In the genomic region with DNA sequence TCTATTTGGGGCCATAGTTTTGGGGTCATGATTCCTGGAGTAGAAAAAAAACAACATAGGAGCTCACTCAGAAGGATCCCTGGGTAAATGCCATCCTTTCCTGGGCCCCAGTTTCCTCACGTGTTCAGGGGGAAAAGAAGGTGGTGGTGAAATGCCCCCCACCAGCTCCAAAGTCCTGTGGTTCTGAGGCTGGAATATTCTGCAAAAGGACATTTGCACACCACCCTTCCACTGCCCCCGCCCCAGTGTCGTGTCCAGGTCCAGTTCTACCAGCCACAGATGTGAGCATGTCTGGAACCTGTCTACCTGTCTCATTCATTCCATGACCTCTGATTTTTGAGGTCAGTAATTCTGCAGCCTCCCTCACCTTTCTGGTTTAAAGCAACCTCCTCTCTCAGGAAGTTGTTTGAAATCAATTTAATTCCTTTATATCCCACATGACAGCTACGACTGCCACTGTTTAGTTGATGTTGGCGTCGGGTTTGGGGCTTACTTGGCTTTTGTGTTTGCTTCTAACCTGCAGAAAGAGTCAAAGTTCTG, we compare ENCODE assay signal across 8 cellular contexts.
A peak's percentile ranks its signal among the peaks of the same experiment; 100 is the strongest.
DNase-seq lines count a peak whose midpoint lies in the region; ATAC-seq and TF ChIP-seq lines count a peak whose summit lies in the region.

No MANE protein-coding gene starts in this region.

- 52% methylated on average over 6 of the region's 6 CpGs for WGBS in suprapubic skin
- 89 to 93% methylated on average over 6 of the region's 6 CpGs for WGBS in testis, 2 donors

- TF ChIP-seq EP300 in suprapubic skin (IDR thresholded peaks at IDR 0.05): no peak

- ATAC-seq in activated naive CD8-positive, alpha-beta T cell treated with anti-CD3 and anti-CD28 coated beads, Interleukin-2, amount 50 U/mL, for 24 hours: no peak
- no peak for ATAC-seq in lower lobe of right lung
- no peak for ATAC-seq in HG03039 (IDR thresholded peaks at IDR 0.05; ENCODE audit: unreplicated experiment)

- TF ChIP-seq POLR2A in suprapubic skin (IDR thresholded peaks at IDR 0.05) (no peak), testis (IDR thresholded peaks at IDR 0.05) (no peak)

- H3K27ac ChIP-seq in lower lobe of right lung: peak overlapping the region; percentile 67
- H3K27ac ChIP-seq in suprapubic skin: peak overlapping the region; percentile 91
- peak overlapping the region in 1 of 2 donors; percentile 1 for H3K27ac ChIP-seq in testis

- intact Hi-C loops in lower lobe of right lung (cut with DNase I) (no loop called here), testis (cut with DNase I; ENCODE audit: low total_unique reads) (no loop called here)

- H3K4me1 ChIP-seq in lower lobe of right lung (peaks cover 84% of the 10 kb centered on the region), suprapubic skin (peaks cover 82% of the 10 kb centered on the region), testis (peaks cover 37% of the 10 kb centered on the region)

- H3K4me1 Mint-ChIP-seq in activated CD4-positive, alpha-beta T cell treated with anti-CD3 and anti-CD28 coated beads, Interleukin-2, amount 10 ng/mL, durations not matched to agents 7 days and 5 days: peaks cover 88% of the 10 kb centered on the region
- peaks cover 86% of the 10 kb centered on the region for H3K4me1 Mint-ChIP-seq in activated naive CD8-positive, alpha-beta T cell treated with anti-CD3 and anti-CD28 coated beads, Interleukin-2, amount 50 U/mL, for 24 hours

- no peaks in the 10 kb centered on the region for H3K9me3 ChIP-seq in lower lobe of right lung
- no peaks in the 10 kb centered on the region for H3K9me3 ChIP-seq in suprapubic skin
- no peaks in the 10 kb centered on the region for H3K9me3 ChIP-seq in testis

- CTCF ChIA-PET in activated CD4-positive, alpha-beta T cell treated with anti-CD3 and anti-CD28 coated beads, Interleukin-2, amount 10 ng/mL, durations not matched to agents 7 days and 5 days (lab: Charles Lee): interaction anchor here (1.1 to 1.8 kb wide), 4 partner anchors 10 to 54 kb away, joined by 3 to 6 read pairs (median 4); no protein-coding TSS in a partner anchor

- DNase-seq in activated CD4-positive, alpha-beta T cell treated with anti-CD3 and anti-CD28 coated beads, Interleukin-2, amount 10 ng/mL, durations not matched to agents 7 days and 5 days: no peak
- DNase-seq in activated CD4-positive, alpha-beta T cell treated with anti-CD3 and anti-CD28 coated beads for 48 hours: no peak
- DNase-seq in activated naive CD8-positive, alpha-beta T cell treated with anti-CD3 and anti-CD28 coated beads, Interleukin-2, amount 50 U/mL, for 24 hours: no peak
- DNase-seq in lower lobe of right lung (no peak), suprapubic skin (ENCODE audit: low spot score in 2 of 2) (no peak), NCI-H1694 (lab: John Stamatoyannopoulos, UW) (no peak), testis (no peak)

- H3K27me3 Mint-ChIP-seq in activated CD4-positive, alpha-beta T cell treated with anti-CD3 and anti-CD28 coated beads, Interleukin-2, amount 10 ng/mL, durations not matched to agents 7 days and 5 days: no peaks in the 10 kb centered on the region
- H3K27me3 Mint-ChIP-seq in activated naive CD8-positive, alpha-beta T cell treated with anti-CD3 and anti-CD28 coated beads, Interleukin-2, amount 50 U/mL, for 24 hours: no peaks in the 10 kb centered on the region

- peaks cover 26% of the 10 kb centered on the region for H3K36me3 Mint-ChIP-seq in activated CD4-positive, alpha-beta T cell treated with anti-CD3 and anti-CD28 coated beads, Interleukin-2, amount 10 ng/mL, durations not matched to agents 7 days and 5 days (ENCODE audit: low read depth)
- H3K36me3 Mint-ChIP-seq in activated naive CD8-positive, alpha-beta T cell treated with anti-CD3 and anti-CD28 coated beads, Interleukin-2, amount 50 U/mL, for 24 hours (ENCODE audit: low read depth): peaks cover 2% of the 10 kb centered on the region

- no peaks in the 10 kb centered on the region for H3K27me3 ChIP-seq in lower lobe of right lung (ENCODE audit: low read depth)
- no peaks in the 10 kb centered on the region for H3K27me3 ChIP-seq in suprapubic skin
- no peaks in the 10 kb centered on the region for H3K27me3 ChIP-seq in testis

- H3K27ac Mint-ChIP-seq in activated CD4-positive, alpha-beta T cell treated with anti-CD3 and anti-CD28 coated beads, Interleukin-2, amount 10 ng/mL, durations not matched to agents 7 days and 5 days: peak overlapping the region; percentile 76
- peak overlapping the region; percentile 64 for H3K27ac Mint-ChIP-seq in activated naive CD8-positive, alpha-beta T cell treated with anti-CD3 and anti-CD28 coated beads, Interleukin-2, amount 50 U/mL, for 24 hours

- H3K9me3 Mint-ChIP-seq in activated CD4-positive, alpha-beta T cell treated with anti-CD3 and anti-CD28 coated beads, Interleukin-2, amount 10 ng/mL, durations not matched to agents 7 days and 5 days: no peaks in the 10 kb centered on the region
- no peaks in the 10 kb centered on the region for H3K9me3 Mint-ChIP-seq in activated naive CD8-positive, alpha-beta T cell treated with anti-CD3 and anti-CD28 coated beads, Interleukin-2, amount 50 U/mL, for 24 hours

- H3K4me3 Mint-ChIP-seq in activated CD4-positive, alpha-beta T cell treated with anti-CD3 and anti-CD28 coated beads, Interleukin-2, amount 10 ng/mL, durations not matched to agents 7 days and 5 days: peak overlapping the region; percentile 14
- peak overlapping the region; percentile 34 for H3K4me3 Mint-ChIP-seq in activated naive CD8-positive, alpha-beta T cell treated with anti-CD3 and anti-CD28 coated beads, Interleukin-2, amount 50 U/mL, for 24 hours

- H3K36me3 ChIP-seq in lower lobe of right lung (no peaks in the 10 kb centered on the region), suprapubic skin (no peaks in the 10 kb centered on the region), testis (ENCODE audit: low read depth, missing control alignments) (no peaks in the 10 kb centered on the region)

- no peak overlapping the region for H3K4me3 ChIP-seq in lower lobe of right lung
- no peak overlapping the region for H3K4me3 ChIP-seq in suprapubic skin
- no peak overlapping the region for H3K4me3 ChIP-seq in testis

- POLR2A ChIA-PET in activated CD4-positive, alpha-beta T cell treated with anti-CD3 and anti-CD28 coated beads, Interleukin-2, amount 10 ng/mL, durations not matched to agents 7 days and 5 days (lab: Charles Lee): no interaction called here

- TF ChIP-seq CTCF in lower lobe of right lung (IDR thresholded peaks at IDR 0.05) (no peak), suprapubic skin (IDR thresholded peaks at IDR 0.05) (no peak), testis (IDR thresholded peaks at IDR 0.05) (no peak)
